Comparison of ENCODE assay signal across 13 cellular contexts in the genomic region with DNA sequence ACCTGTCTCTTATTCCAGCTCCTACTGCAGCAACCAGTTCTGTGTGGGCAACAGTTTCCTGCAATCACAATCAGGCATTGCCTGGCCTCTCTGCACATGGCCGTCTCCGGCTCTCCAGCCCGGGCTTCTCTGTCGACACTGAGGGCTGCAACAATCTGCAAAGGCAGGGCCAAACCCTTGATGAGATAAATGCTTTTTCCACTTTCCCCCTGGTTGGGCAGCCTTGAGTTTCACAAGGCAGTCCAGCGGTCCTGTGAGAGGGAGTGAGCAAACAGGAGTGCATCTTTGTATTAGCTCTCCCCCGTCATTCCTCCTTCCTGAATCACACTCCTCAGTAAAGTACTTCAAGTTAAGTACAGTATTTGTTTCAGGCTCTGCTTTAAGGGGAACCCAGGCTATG. TPM values are rescaled to one million over a fixed set of nuclear protein-coding genes. Genes with fewer than 3 reads are reported as not detected.
DNase-seq lines count a peak whose midpoint lies in the region; ATAC-seq and TF ChIP-seq lines count a peak whose summit lies in the region.
"Had no signal": no experiment of that assay in that cellular context is flagged by ENCODE, and none has a peak within 500 bp of the region (broad histone marks: within the 10 kb centered on the region; RNA-seq: fewer than 3 reads in every experiment).

No MANE protein-coding gene starts in this region.

- H3K27me3 Mint-ChIP-seq in MCF 10A (ENCODE audit: insufficient read depth, unreplicated experiment): peaks cover 12% of the 10 kb centered on the region
- H3K27me3 Mint-ChIP-seq in WTC11 (ENCODE audit: low read depth): no peaks in the 10 kb centered on the region; the same call in 1 of the 2 replicates

- no peak overlapping the region for H3K27ac Mint-ChIP-seq in MCF 10A (ENCODE audit: low read depth, unreplicated experiment)
- H3K27ac Mint-ChIP-seq in WTC11: 0 out of 2 replicates have a peak overlapping the region, but pooled peaks have one; percentile 7
- H3K27ac Mint-ChIP-seq: IgD-negative memory B cell, type B pancreatic cell had no signal

- H3K4me1 Mint-ChIP-seq in MCF 10A (ENCODE audit: insufficient read depth, unreplicated experiment) (peaks cover 10% of the 10 kb centered on the region), WTC11 (peaks cover 22% of the 10 kb centered on the region)

- BruUV-seq in MCF 10A (replicated peaks; lab: Mats Ljungman, UMichigan): no TSS peak

- POLR2A ChIA-PET in MCF 10A (lab: Yijun Ruan, JAX) (interaction anchor here (1.0 kb wide), 1 partner anchor 19 kb away, joined by 3 read pairs; no protein-coding TSS in a partner anchor), WTC11 (lab: Charles Lee) (no interaction called here)

- no peak overlapping the region for H3K27ac ChIP-seq in breast epithelium

- H3K36me3 ChIP-seq in breast epithelium: no peaks in the 10 kb centered on the region

- CTCF ChIA-PET in MCF 10A (lab: Yijun Ruan, JAX) (interaction anchor here (1.2 kb wide), 1 partner anchor 11 kb away, joined by 4 read pairs; no protein-coding TSS in a partner anchor), WTC11 (lab: Charles Lee) (interaction anchor here (1.7 kb wide), 1 partner anchor 27 kb away, joined by 3 read pairs; no protein-coding TSS in a partner anchor)

- no peaks in the 10 kb centered on the region for H3K9me3 ChIP-seq in breast epithelium

- no peak for TF ChIP-seq POLR2A in breast epithelium (IDR thresholded peaks at IDR 0.05)

- H3K27me3 ChIP-seq in breast epithelium: no peaks in the 10 kb centered on the region

- H3K9me3 Mint-ChIP-seq in MCF 10A (ENCODE audit: unreplicated experiment) (no peaks in the 10 kb centered on the region), WTC11 (no peaks in the 10 kb centered on the region)
- H3K9me3 Mint-ChIP-seq: IgD-negative memory B cell had no signal

- ATAC-seq in WTC11 (peak; percentile 64), HG03175 (IDR thresholded peaks at IDR 0.05; ENCODE audit: unreplicated experiment) (no peak), HG03521 (IDR thresholded peaks at IDR 0.05; ENCODE audit: unreplicated experiment) (no peak)

- no peaks in the 10 kb centered on the region for H3K36me3 Mint-ChIP-seq in MCF 10A (ENCODE audit: insufficient read depth, unreplicated experiment)
- H3K36me3 Mint-ChIP-seq in WTC11: no peaks in the 10 kb centered on the region
- H3K36me3 Mint-ChIP-seq: IgD-negative memory B cell, type B pancreatic cell had no signal

- DNase-seq in MCF 10A (ENCODE audit: unreplicated experiment): peak; percentile 21
- no peak for DNase-seq in breast epithelium (ENCODE audit: low spot score in 2 of 2)
- DNase-seq in WTC11 (ENCODE audit: low spot score): peak; percentile 16
- DNase-seq in iPS-NIHi7 (ENCODE audit: extremely low spot score): peak; percentile 35
- DNase-seq in stromal cell of bone marrow (ENCODE audit: low read depth): peak; percentile 65
- no peak for DNase-seq in stimulated activated CD4-positive, alpha-beta T cell treated with anti-CD3 and anti-CD28 coated beads, Interleukin-1b, Interleukin-23, amount 100 ng/mL, for 48 hours
- DNase-seq: AML-193, NCI-H524 treated with DMSO at 0.1 percent for 48 hours, T-helper 2 cell had no signal

- H3K4me1 ChIP-seq in breast epithelium: no peaks in the 10 kb centered on the region

- intact Hi-C loops in MCF 10A (cut with micrococcal nuclease) (no loop called here), breast epithelium (cut with DNase I; ENCODE audit: low total_unique reads) (no loop called here)

- no peak overlapping the region for H3K4me3 Mint-ChIP-seq in MCF 10A (ENCODE audit: unreplicated experiment)
- no peak overlapping the region for H3K4me3 Mint-ChIP-seq in WTC11
- H3K4me3 Mint-ChIP-seq: IgD-negative memory B cell, type B pancreatic cell had no signal

- TF ChIP-seq CTCF in MCF 10A (IDR thresholded peaks at IDR 0.05; ENCODE audit: unreplicated experiment): no peak
- no peak for TF ChIP-seq CTCF in breast epithelium (IDR thresholded peaks at IDR 0.05)
- TF ChIP-seq CTCF in WTC11 (IDR thresholded peaks at IDR 0.05): no peak

- no peak overlapping the region for H3K4me3 ChIP-seq in breast epithelium

TF ChIP-seq in WTC11, 78 proteins besides CTCF, POLR2A, EP300 and RAD21:
- TF ChIP-seq EMX1 (CRISPR knock-in tag; IDR thresholded peaks at IDR 0.05): no peak
- TF ChIP-seq ZNF423 (CRISPR knock-in tag; IDR thresholded peaks at IDR 0.05): no peak
- TF ChIP-seq, protein P1, sequence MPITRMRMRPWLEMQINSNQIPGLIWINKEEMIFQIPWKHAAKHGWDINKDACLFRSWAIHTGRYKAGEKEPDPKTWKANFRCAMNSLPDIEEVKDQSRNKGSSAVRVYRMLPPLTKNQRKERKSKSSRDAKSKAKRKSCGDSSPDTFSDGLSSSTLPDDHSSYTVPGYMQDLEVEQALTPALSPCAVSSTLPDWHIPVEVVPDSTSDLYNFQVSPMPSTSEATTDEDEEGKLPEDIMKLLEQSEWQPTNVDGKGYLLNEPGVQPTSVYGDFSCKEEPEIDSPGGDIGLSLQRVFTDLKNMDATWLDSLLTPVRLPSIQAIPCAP (CRISPR knock-in tag; IDR thresholded peaks at IDR 0.05): no peak
- no peak for TF ChIP-seq ZNF317 (CRISPR knock-in tag; IDR thresholded peaks at IDR 0.05; ENCODE audit: borderline replicate concordance, low read depth)
- TF ChIP-seq, protein P2, sequence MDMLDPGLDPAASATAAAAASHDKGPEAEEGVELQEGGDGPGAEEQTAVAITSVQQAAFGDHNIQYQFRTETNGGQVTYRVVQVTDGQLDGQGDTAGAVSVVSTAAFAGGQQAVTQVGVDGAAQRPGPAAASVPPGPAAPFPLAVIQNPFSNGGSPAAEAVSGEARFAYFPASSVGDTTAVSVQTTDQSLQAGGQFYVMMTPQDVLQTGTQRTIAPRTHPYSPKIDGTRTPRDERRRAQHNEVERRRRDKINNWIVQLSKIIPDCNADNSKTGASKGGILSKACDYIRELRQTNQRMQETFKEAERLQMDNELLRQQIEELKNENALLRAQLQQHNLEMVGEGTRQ (CRISPR knock-in tag; IDR thresholded peaks at IDR 0.05): no peak
- TF ChIP-seq, protein P3, sequence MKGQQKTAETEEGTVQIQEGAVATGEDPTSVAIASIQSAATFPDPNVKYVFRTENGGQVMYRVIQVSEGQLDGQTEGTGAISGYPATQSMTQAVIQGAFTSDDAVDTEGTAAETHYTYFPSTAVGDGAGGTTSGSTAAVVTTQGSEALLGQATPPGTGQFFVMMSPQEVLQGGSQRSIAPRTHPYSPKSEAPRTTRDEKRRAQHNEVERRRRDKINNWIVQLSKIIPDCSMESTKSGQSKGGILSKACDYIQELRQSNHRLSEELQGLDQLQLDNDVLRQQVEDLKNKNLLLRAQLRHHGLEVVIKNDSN (CRISPR knock-in tag; IDR thresholded peaks at IDR 0.05): no peak
TF ChIP-seq in WTC11: peak in this region for 0.

RNA-seq across cellular contexts. Expression of a gene that starts 40.7 kb away (rescaled TPM):
- total RNA-seq in MCF 10A (2022) (20.1 and 21.4 TPM in 2 replicates), breast epithelium (10 to 100 TPM; 18.4 to 43.5 (median 34.7) TPM), WTC11 (2021) (19.9 to 22.2 TPM (median 20.8 TPM) in 3 replicates)

RNA-seq across cellular contexts. Expression of a gene that starts 46.9 kb away (rescaled TPM):
- total RNA-seq in MCF 10A (2022): 18.4 and 22.3 TPM in 2 replicates
- total RNA-seq in breast epithelium: 10 to 100 TPM; 11.5 to 19.0 (median 19.0) TPM
- total RNA-seq in WTC11 (2021): 7.6 to 8.8 TPM (median 8.8 TPM) in 3 replicates

Comparison
In these comparisons a context has a peak if more than half of its experiments do, and no peak if none do; other contexts are left out.
1. DNase-seq: peak in MCF 10A (single experiment), WTC11 (single experiment), iPS-NIHi7 (single experiment) and stromal cell of bone marrow (single experiment); none in breast epithelium (0 of 2) and stimulated activated CD4-positive, alpha-beta T cell treated with anti-CD3 and anti-CD28 coated beads, Interleukin-1b, Interleukin-23, amount 100 ng/mL, for 48 hours (single experiment).